In the genomic region with DNA sequence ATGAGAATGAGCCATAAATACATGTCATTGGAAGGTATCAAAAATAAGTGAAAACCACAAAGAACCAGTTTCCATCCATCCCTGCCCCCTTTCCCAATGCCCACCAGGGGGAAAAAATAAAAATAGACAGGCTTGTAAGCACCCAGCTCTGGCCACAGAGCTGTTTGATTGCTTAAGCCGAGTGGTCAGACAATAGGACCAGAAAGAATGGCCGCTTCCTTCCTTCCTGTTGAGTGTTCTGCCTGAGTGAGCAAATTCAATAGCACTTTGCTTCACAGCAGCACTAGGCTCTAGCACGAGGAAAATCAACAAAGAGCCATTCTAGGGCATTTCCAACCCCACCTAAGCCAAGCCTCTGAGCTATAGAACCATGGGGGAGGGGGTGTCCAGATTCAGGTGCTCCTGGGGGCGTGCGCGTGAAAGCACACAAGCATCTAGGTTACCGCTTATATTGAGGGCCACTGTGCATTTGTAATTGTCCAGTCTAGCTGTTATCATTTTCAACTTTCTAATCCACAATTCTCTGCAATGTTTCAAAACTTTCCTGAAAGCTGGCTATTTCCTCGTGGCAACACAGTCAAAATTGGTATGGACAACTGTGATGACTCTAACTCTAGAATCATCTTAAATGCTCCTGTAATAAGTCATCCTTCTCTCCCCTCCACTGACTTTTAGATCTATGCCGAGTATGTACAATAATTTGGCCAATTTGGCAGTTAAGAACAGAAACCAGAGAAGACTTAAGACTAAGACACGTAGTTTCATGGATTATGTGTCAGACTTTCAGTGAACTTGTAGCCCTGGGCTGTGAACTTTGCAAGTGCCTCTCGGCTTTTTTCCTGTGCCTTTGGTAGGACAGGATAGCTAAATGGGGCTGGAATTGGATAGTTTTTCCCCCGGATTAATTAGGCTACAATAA, we compare ENCODE assay signal across 9 cellular contexts.
DNase-seq lines count a peak whose midpoint lies in the region; ATAC-seq and TF ChIP-seq lines count a peak whose summit lies in the region.
"Had no signal": no experiment of that assay in that cellular context is flagged by ENCODE, and none has a peak within 500 bp of the region (broad histone marks: within the 10 kb centered on the region; RNA-seq: fewer than 3 reads in every experiment).

No MANE protein-coding gene starts in this region.

- intact Hi-C loops in sciatic nerve (cut with DNase I) = no loop called here

- no peak for TF ChIP-seq CTCF in GM10248 (IDR thresholded peaks at IDR 0.05; ENCODE audit: control extremely low read depth, extremely low read depth, low read depth, missing control alignments)

- H3K9me3 ChIP-seq in HUES64 (ENCODE audit: insufficient read depth, low read depth, low read length) = peaks cover 8% of the 10 kb centered on the region

- H3K4me1 ChIP-seq in HUES64 (ENCODE audit: insufficient read depth, low read length) = peaks cover 30% of the 10 kb centered on the region

- DNase-seq in glomerular visceral epithelial cell (ENCODE audit: extremely low spot score) (peak; percentile 43), sciatic nerve (ENCODE audit: low spot score) (no peak), GM10248 (ENCODE audit: extremely low spot score) (no peak), DMS79 treated with DMSO at 0.1 percent for 48 hours (lab: John Stamatoyannopoulos, UW) (no peak), mesenteric fat pad (ENCODE audit: low spot score) (no peak)
- DNase-seq in activated naive CD8-positive, alpha-beta T cell treated with anti-CD3 and anti-CD28 coated beads, Interleukin-2, amount 50 U/mL, for 24 hours = no peak
- DNase-seq: stimulated activated CD4-positive, alpha-beta T cell treated with anti-CD3 and anti-CD28 coated beads, Interleukin-15, amount 100 ng/mL, for 24 hours had no signal

- ATAC-seq in sciatic nerve = peak; percentile 51
- no peak for ATAC-seq in activated naive CD8-positive, alpha-beta T cell treated with anti-CD3 and anti-CD28 coated beads, Interleukin-2, amount 50 U/mL, for 24 hours

- H3K4me1 Mint-ChIP-seq in activated naive CD8-positive, alpha-beta T cell treated with anti-CD3 and anti-CD28 coated beads, Interleukin-2, amount 50 U/mL, for 24 hours = no peaks in the 10 kb centered on the region

- H3K4me3 Mint-ChIP-seq in activated naive CD8-positive, alpha-beta T cell treated with anti-CD3 and anti-CD28 coated beads, Interleukin-2, amount 50 U/mL, for 24 hours = no peak overlapping the region

- H3K27me3 ChIP-seq in HUES64 (ENCODE audit: insufficient read depth, low read length) = no peaks in the 10 kb centered on the region

- 84% methylated on average over 11 of the region's 12 CpGs for WGBS in HUES64

- CTCF ChIA-PET in GM10248 (lab: Yijun Ruan, JAX) = interaction anchor here (0.7 to 1.5 kb wide), 2 partner anchors 10 to 66 kb away, joined by 3 read pairs; no protein-coding TSS in a partner anchor

- H3K4me3 ChIP-seq in HUES64 (ENCODE audit: low read length) = no peak overlapping the region

- peak overlapping the region; percentile 52 for H3K27ac ChIP-seq in HUES64 (ENCODE audit: low read depth, low read length)

- no peaks in the 10 kb centered on the region for H3K36me3 Mint-ChIP-seq in activated naive CD8-positive, alpha-beta T cell treated with anti-CD3 and anti-CD28 coated beads, Interleukin-2, amount 50 U/mL, for 24 hours (ENCODE audit: low read depth)

- H3K9ac ChIP-seq in HUES64 (ENCODE audit: low read depth, low read length) = peak overlapping the region; percentile 2; the same call in 1 of the 2 replicates

- H3K27me3 Mint-ChIP-seq in activated naive CD8-positive, alpha-beta T cell treated with anti-CD3 and anti-CD28 coated beads, Interleukin-2, amount 50 U/mL, for 24 hours = no peaks in the 10 kb centered on the region

- POLR2A ChIA-PET in GM10248 (lab: Yijun Ruan, JAX) = no interaction called here

- H3K36me3 ChIP-seq in HUES64 (ENCODE audit: insufficient read depth, low read length) = no peaks in the 10 kb centered on the region

- H3K27ac Mint-ChIP-seq in activated naive CD8-positive, alpha-beta T cell treated with anti-CD3 and anti-CD28 coated beads, Interleukin-2, amount 50 U/mL, for 24 hours = no peak overlapping the region

- peaks cover 2% of the 10 kb centered on the region for H3K9me3 Mint-ChIP-seq in activated naive CD8-positive, alpha-beta T cell treated with anti-CD3 and anti-CD28 coated beads, Interleukin-2, amount 50 U/mL, for 24 hours

TF ChIP-seq in PFSK-1, 5 proteins besides CTCF, POLR2A, EP300 and RAD21:
- TF ChIP-seq FOXP2 (optimal IDR thresholded peaks at IDR 0.05; ENCODE audit: borderline replicate concordance, extremely low read depth, extremely low read length, insufficient read depth) = peak; percentile 56
- TF ChIP-seq, protein P1, sequence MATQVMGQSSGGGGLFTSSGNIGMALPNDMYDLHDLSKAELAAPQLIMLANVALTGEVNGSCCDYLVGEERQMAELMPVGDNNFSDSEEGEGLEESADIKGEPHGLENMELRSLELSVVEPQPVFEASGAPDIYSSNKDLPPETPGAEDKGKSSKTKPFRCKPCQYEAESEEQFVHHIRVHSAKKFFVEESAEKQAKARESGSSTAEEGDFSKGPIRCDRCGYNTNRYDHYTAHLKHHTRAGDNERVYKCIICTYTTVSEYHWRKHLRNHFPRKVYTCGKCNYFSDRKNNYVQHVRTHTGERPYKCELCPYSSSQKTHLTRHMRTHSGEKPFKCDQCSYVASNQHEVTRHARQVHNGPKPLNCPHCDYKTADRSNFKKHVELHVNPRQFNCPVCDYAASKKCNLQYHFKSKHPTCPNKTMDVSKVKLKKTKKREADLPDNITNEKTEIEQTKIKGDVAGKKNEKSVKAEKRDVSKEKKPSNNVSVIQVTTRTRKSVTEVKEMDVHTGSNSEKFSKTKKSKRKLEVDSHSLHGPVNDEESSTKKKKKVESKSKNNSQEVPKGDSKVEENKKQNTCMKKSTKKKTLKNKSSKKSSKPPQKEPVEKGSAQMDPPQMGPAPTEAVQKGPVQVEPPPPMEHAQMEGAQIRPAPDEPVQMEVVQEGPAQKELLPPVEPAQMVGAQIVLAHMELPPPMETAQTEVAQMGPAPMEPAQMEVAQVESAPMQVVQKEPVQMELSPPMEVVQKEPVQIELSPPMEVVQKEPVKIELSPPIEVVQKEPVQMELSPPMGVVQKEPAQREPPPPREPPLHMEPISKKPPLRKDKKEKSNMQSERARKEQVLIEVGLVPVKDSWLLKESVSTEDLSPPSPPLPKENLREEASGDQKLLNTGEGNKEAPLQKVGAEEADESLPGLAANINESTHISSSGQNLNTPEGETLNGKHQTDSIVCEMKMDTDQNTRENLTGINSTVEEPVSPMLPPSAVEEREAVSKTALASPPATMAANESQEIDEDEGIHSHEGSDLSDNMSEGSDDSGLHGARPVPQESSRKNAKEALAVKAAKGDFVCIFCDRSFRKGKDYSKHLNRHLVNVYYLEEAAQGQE (IDR thresholded peaks at IDR 0.05; ENCODE audit: insufficient read depth in 1 of 2, low read depth in 2 of 2, low read length in 2 of 2) = peak in 1 of 2 experiments; percentile 63; a peak in 1 of 4 replicates
- no peak for TF ChIP-seq POLR2AphosphoS5 (IDR thresholded peaks at IDR 0.05; ENCODE audit: low read depth, low read length)
- TF ChIP-seq SIN3A (IDR thresholded peaks at IDR 0.05; ENCODE audit: borderline replicate concordance, insufficient read depth, low read length) = peak; percentile 28; the same call in 1 of the 2 replicates
- TF ChIP-seq TAF1 (IDR thresholded peaks at IDR 0.05; ENCODE audit: borderline replicate concordance, insufficient read depth, low read length) = no peak
